ENCODE assay signal across 9 cellular contexts in the genomic region with DNA sequence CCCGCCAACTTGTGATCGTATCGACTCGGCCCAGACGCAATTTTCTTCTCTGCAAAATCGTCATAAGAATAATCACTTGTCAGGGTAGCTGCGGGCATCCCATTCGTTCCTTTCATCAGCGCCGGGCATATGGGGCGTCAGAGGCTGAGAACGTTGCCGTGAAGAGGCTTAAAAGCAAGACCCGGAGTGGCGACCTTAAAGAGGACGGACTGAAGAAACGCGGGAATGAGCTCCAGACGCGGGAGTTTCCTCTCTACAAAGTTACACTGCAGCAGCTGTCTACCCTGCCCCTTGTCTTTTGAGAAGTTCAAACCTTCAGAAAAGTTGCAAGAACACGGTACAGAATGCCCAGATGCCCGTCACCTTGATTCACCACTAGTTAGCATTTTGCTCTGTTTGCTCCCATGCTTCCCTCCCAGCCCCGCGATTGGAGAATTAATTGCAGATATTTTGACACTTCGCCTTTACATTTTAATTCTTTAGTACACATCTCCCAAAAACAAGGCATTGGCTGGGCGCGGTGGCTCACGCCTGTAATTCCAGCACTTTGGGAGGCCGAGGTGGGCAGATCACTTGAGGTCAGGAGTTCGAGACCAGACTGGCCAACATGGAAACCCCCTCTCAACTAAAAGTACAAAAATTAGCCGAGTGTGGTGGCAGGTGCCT. TPM values are rescaled to one million over a fixed set of nuclear protein-coding genes. Genes with fewer than 3 reads are reported as not detected.
DNase-seq lines count a peak whose midpoint lies in the region; ATAC-seq and TF ChIP-seq lines count a peak whose summit lies in the region.
"Had no signal": no experiment of that assay in that cellular context is flagged by ENCODE, and none has a peak within 500 bp of the region (broad histone marks: within the 10 kb centered on the region; RNA-seq: fewer than 3 reads in every experiment).

No MANE protein-coding gene starts in this region.

- H3K4me3 ChIP-seq in CD4-positive, CD25-positive, alpha-beta regulatory T cell (ENCODE audit: low read depth, low read length), result peak overlapping the region; percentile 69
- H3K4me3 ChIP-seq in right cardiac atrium (ENCODE audit: low read length) (peak overlapping the region; percentile 85), smooth muscle cell (peak overlapping the region; percentile 82)

- H3K4me1 Mint-ChIP-seq in CD4-positive, CD25-positive, alpha-beta regulatory T cell, result peaks cover 11 to 28% (median 19%) of the 10 kb centered on the region in 4 donors
- peaks cover 18% of the 10 kb centered on the region for H3K4me1 Mint-ChIP-seq in activated CD4-positive, alpha-beta T cell treated with anti-CD3 and anti-CD28 coated beads, Interleukin-2, amount 10 ng/mL, durations not matched to agents 24 days and 14 days

- intact Hi-C loops in activated CD4-positive, alpha-beta T cell treated with anti-CD3 and anti-CD28 coated beads, Interleukin-2, amount 10 ng/mL, durations not matched to agents 24 days and 14 days (cut with micrococcal nuclease), result loop anchor here (5.0 kb wide), 1 partner anchor 436 kb away; no protein-coding TSS in a partner anchor
- intact Hi-C loops in right cardiac atrium (cut with DNase I), result loop anchor here in 2 of 4 donors (2.0 to 10.0 kb wide), 2 partner anchors 64 kb away; no protein-coding TSS in a partner anchor

- H3K9ac ChIP-seq in smooth muscle cell (ENCODE audit: low read depth), result peak overlapping the region; percentile 92

- 26% methylated on average over 31 of the region's 31 CpGs for WGBS in right cardiac atrium
- whole genome bisulfite sequencing in smooth muscle cell (ENCODE audit: low lambda C conversion rate), result 28% methylated on average over 31 of the region's 31 CpGs

- H3K9me3 ChIP-seq in CD4-positive, CD25-positive, alpha-beta regulatory T cell (ENCODE audit: control insufficient read depth in 2 of 2, low read length in 2 of 2), result no peaks in the 10 kb centered on the region
- H3K9me3 ChIP-seq in right cardiac atrium (ENCODE audit: control insufficient read depth, low read length), result no peaks in the 10 kb centered on the region
- H3K9me3 ChIP-seq in smooth muscle cell (replicated peaks; ENCODE audit: low read depth), result no peaks in the 10 kb centered on the region

- peak overlapping the region; percentile 85 for H3K27ac ChIP-seq in CD4-positive, CD25-positive, alpha-beta regulatory T cell (ENCODE audit: insufficient read depth, low read length, poor library complexity, severe bottlenecking)
- no peak overlapping the region for H3K27ac ChIP-seq in right cardiac atrium (ENCODE audit: low read length)
- H3K27ac ChIP-seq in smooth muscle cell (ENCODE audit: low read depth), result peak overlapping the region; percentile 69

- no peaks in the 10 kb centered on the region for H3K36me3 ChIP-seq in CD4-positive, CD25-positive, alpha-beta regulatory T cell (ENCODE audit: control insufficient read depth, insufficient read depth, low read length)
- no peaks in the 10 kb centered on the region for H3K36me3 ChIP-seq in smooth muscle cell (ENCODE audit: low read depth)

- H3K27me3 Mint-ChIP-seq in CD4-positive, CD25-positive, alpha-beta regulatory T cell, result no peaks in the 10 kb centered on the region
- no peaks in the 10 kb centered on the region for H3K27me3 Mint-ChIP-seq in activated CD4-positive, alpha-beta T cell treated with anti-CD3 and anti-CD28 coated beads, Interleukin-2, amount 10 ng/mL, durations not matched to agents 24 days and 14 days

- no peak for TF ChIP-seq CTCF in smooth muscle cell (IDR thresholded peaks at IDR 0.05; ENCODE audit: borderline replicate concordance, insufficient read depth, poor library complexity, severe bottlenecking)

- H3K4me1 ChIP-seq in CD4-positive, CD25-positive, alpha-beta regulatory T cell (ENCODE audit: control insufficient read depth, insufficient read depth, low read length, poor library complexity, severe bottlenecking), result peaks cover 19% of the 10 kb centered on the region
- H3K4me1 ChIP-seq in right cardiac atrium (ENCODE audit: control insufficient read depth, insufficient read depth, low read length) (peaks cover 5% of the 10 kb centered on the region), smooth muscle cell (ENCODE audit: low read depth) (peaks cover 5% of the 10 kb centered on the region)

- H3F3A ChIP-seq in smooth muscle cell (ENCODE audit: low read depth), result no peaks in the 10 kb centered on the region

- H3K27me3 ChIP-seq in CD4-positive, CD25-positive, alpha-beta regulatory T cell (ENCODE audit: control insufficient read depth, insufficient read depth, low read length), result no peaks in the 10 kb centered on the region
- H3K27me3 ChIP-seq in right cardiac atrium (ENCODE audit: control insufficient read depth, insufficient read depth) (no peaks in the 10 kb centered on the region), smooth muscle cell (ENCODE audit: low read depth) (no peaks in the 10 kb centered on the region)

- no peak for ATAC-seq in CD4-positive, CD25-positive, alpha-beta regulatory T cell (ENCODE audit: low read depth in 2 of 2)
- ATAC-seq in right cardiac atrium (no peak), GM19023 (IDR thresholded peaks at IDR 0.05; ENCODE audit: unreplicated experiment) (no peak)

- H3K27ac Mint-ChIP-seq in CD4-positive, CD25-positive, alpha-beta regulatory T cell, result peak overlapping the region; percentile 85 to 95 (median 92)
- H3K27ac Mint-ChIP-seq in activated CD4-positive, alpha-beta T cell treated with anti-CD3 and anti-CD28 coated beads, Interleukin-2, amount 10 ng/mL, durations not matched to agents 24 days and 14 days, result peak overlapping the region; percentile 98

- peak overlapping the region; percentile 85 to 94 (median 90) for H3K4me3 Mint-ChIP-seq in CD4-positive, CD25-positive, alpha-beta regulatory T cell
- H3K4me3 Mint-ChIP-seq in activated CD4-positive, alpha-beta T cell treated with anti-CD3 and anti-CD28 coated beads, Interleukin-2, amount 10 ng/mL, durations not matched to agents 24 days and 14 days, result peak overlapping the region; percentile 95

- no peaks in the 10 kb centered on the region for H3K9me3 Mint-ChIP-seq in CD4-positive, CD25-positive, alpha-beta regulatory T cell
- no peaks in the 10 kb centered on the region for H3K9me3 Mint-ChIP-seq in activated CD4-positive, alpha-beta T cell treated with anti-CD3 and anti-CD28 coated beads, Interleukin-2, amount 10 ng/mL, durations not matched to agents 24 days and 14 days

- peak overlapping the region; percentile 91 for H2AFZ ChIP-seq in smooth muscle cell (ENCODE audit: low read depth)

- H4K20me1 ChIP-seq in smooth muscle cell (ENCODE audit: low read depth), result no peaks in the 10 kb centered on the region

- H3K4me2 ChIP-seq in smooth muscle cell, result peak overlapping the region; percentile 93

- H3K36me3 Mint-ChIP-seq in CD4-positive, CD25-positive, alpha-beta regulatory T cell, result peaks cover 3% of the 10 kb centered on the region
- peaks cover 2% of the 10 kb centered on the region for H3K36me3 Mint-ChIP-seq in activated CD4-positive, alpha-beta T cell treated with anti-CD3 and anti-CD28 coated beads, Interleukin-2, amount 10 ng/mL, durations not matched to agents 24 days and 14 days (ENCODE audit: low read depth)

- H3K79me2 ChIP-seq in smooth muscle cell (ENCODE audit: low read depth), result no peaks in the 10 kb centered on the region

- DNase-seq in CD4-positive, CD25-positive, alpha-beta regulatory T cell, result peak in 2 of 3 donors; percentile 11 to 34
- DNase-seq in HS-27A (ENCODE audit: low read depth) (peak; percentile 9), right cardiac atrium (no peak), smooth muscle cell (lab: John Stamatoyannopoulos, UW; ENCODE audit: unreplicated experiment) (no peak), DMS153 (lab: John Stamatoyannopoulos, UW) (no peak), NCI-H2196 (lab: John Stamatoyannopoulos, UW; ENCODE audit: unreplicated experiment) (no peak)
- DNase-seq in activated CD4-positive, alpha-beta T cell treated with anti-CD3 and anti-CD28 coated beads, Interleukin-2, amount 10 ng/mL, durations not matched to agents 24 days and 14 days, result peak; percentile 75

RNA-seq across cellular contexts. Expression of a gene that starts 1.0 kb away (rescaled TPM):
- total RNA-seq in CD4-positive, CD25-positive, alpha-beta regulatory T cell, result 4.9 TPM
- polyA plus RNA-seq in CD4-positive, CD25-positive, alpha-beta regulatory T cell, result 1 to 10 TPM; 6.4 to 8.7 (median 7.5) TPM
- total RNA-seq in activated CD4-positive, alpha-beta T cell treated with anti-CD3 and anti-CD28 coated beads, Interleukin-2, amount 10 ng/mL, durations not matched to agents 24 days and 14 days, result 18.8 and 25.1 TPM in 2 replicates
- total RNA-seq in right cardiac atrium, result 1 to 10 TPM; 5.2 to 9.7 (median 7.7) TPM
- polyA plus RNA-seq in right cardiac atrium, result 9.2 TPM
- 7.6 and 102 TPM in 2 replicates for total RNA-seq in smooth muscle cell
- 15.3 and 16.3 TPM in 2 replicates for polyA plus RNA-seq in smooth muscle cell

RNA-seq across cellular contexts. Expression of a gene that starts 18.6 kb away (rescaled TPM):
- not detected for total RNA-seq in CD4-positive, CD25-positive, alpha-beta regulatory T cell
- polyA plus RNA-seq in CD4-positive, CD25-positive, alpha-beta regulatory T cell, result not detected
- total RNA-seq in activated CD4-positive, alpha-beta T cell treated with anti-CD3 and anti-CD28 coated beads, Interleukin-2, amount 10 ng/mL, durations not matched to agents 24 days and 14 days, result 0.40 and 0.52 TPM in 2 replicates
- total RNA-seq in right cardiac atrium (under 1 TPM in 1 of 4 donors, not detected in 3; 0.35 TPM), smooth muscle cell (1.0 TPM in 1 of 2 replicates, not detected in the other)
- polyA plus RNA-seq in right cardiac atrium (0.16 TPM), smooth muscle cell (0.83 TPM in 1 of 2 replicates, not detected in the other)
- total RNA-seq: SK-MEL-5 had no signal

RNA-seq across cellular contexts. Expression of a gene that starts 32.3 kb away (rescaled TPM):
- total RNA-seq in CD4-positive, CD25-positive, alpha-beta regulatory T cell, result 23.2 TPM
- 10 to 100 TPM; 36.0 to 42.4 (median 40.6) TPM for polyA plus RNA-seq in CD4-positive, CD25-positive, alpha-beta regulatory T cell
- 142 and 144 TPM in 2 replicates for total RNA-seq in activated CD4-positive, alpha-beta T cell treated with anti-CD3 and anti-CD28 coated beads, Interleukin-2, amount 10 ng/mL, durations not matched to agents 24 days and 14 days
- total RNA-seq in right cardiac atrium (10 to 100 TPM; 30.8 to 38.8 (median 36.2) TPM), smooth muscle cell (64.7 and 86.1 TPM in 2 replicates)
- polyA plus RNA-seq in right cardiac atrium (25.8 TPM), smooth muscle cell (117 and 118 TPM in 2 replicates)

RNA-seq across cellular contexts. Expression of a gene that starts 41.1 kb away (rescaled TPM):
- 19.2 TPM for total RNA-seq in CD4-positive, CD25-positive, alpha-beta regulatory T cell
- polyA plus RNA-seq in CD4-positive, CD25-positive, alpha-beta regulatory T cell, result 10 to 100 TPM; 16.3 to 21.4 (median 18.5) TPM
- total RNA-seq in activated CD4-positive, alpha-beta T cell treated with anti-CD3 and anti-CD28 coated beads, Interleukin-2, amount 10 ng/mL, durations not matched to agents 24 days and 14 days, result 57.4 and 58.2 TPM in 2 replicates
- 10 to 100 TPM; 25.8 to 31.3 (median 28.9) TPM for total RNA-seq in right cardiac atrium
- 17.0 TPM for polyA plus RNA-seq in right cardiac atrium
- total RNA-seq in smooth muscle cell, result 18.6 and 27.6 TPM in 2 replicates
- 30.0 and 35.2 TPM in 2 replicates for polyA plus RNA-seq in smooth muscle cell

RNA-seq across cellular contexts. Expression of a gene that starts 43.6 kb away (rescaled TPM):
- total RNA-seq in CD4-positive, CD25-positive, alpha-beta regulatory T cell, result 22.4 TPM
- polyA plus RNA-seq in CD4-positive, CD25-positive, alpha-beta regulatory T cell, result 1 to 10 TPM; 3.5 to 5.2 (median 4.4) TPM
- 20.7 and 21.6 TPM in 2 replicates for total RNA-seq in activated CD4-positive, alpha-beta T cell treated with anti-CD3 and anti-CD28 coated beads, Interleukin-2, amount 10 ng/mL, durations not matched to agents 24 days and 14 days
- 10 to 100 TPM; 17.5 to 22.9 (median 20.8) TPM for total RNA-seq in right cardiac atrium
- polyA plus RNA-seq in right cardiac atrium, result 24.6 TPM
- 8.2 and 14.2 TPM in 2 replicates for total RNA-seq in smooth muscle cell
- polyA plus RNA-seq in smooth muscle cell, result 15.2 and 23.1 TPM in 2 replicates

Comparison
In these comparisons a context has a peak if more than half of its experiments do, and no peak if none do; other contexts are left out.
1. DNase-seq: peak in CD4-positive, CD25-positive, alpha-beta regulatory T cell (2 of 3), HS-27A (single experiment) and activated CD4-positive, alpha-beta T cell treated with anti-CD3 and anti-CD28 coated beads, Interleukin-2, amount 10 ng/mL, durations not matched to agents 24 days and 14 days (single experiment); none in right cardiac atrium (0 of 3), smooth muscle cell (single experiment), DMS153 (single experiment) and NCI-H2196 (single experiment).
2. Peak in every context shown above with its lines, with median percentiles within 50 percentile points of each other: H3K4me3 ChIP-seq.